In the genomic region with DNA sequence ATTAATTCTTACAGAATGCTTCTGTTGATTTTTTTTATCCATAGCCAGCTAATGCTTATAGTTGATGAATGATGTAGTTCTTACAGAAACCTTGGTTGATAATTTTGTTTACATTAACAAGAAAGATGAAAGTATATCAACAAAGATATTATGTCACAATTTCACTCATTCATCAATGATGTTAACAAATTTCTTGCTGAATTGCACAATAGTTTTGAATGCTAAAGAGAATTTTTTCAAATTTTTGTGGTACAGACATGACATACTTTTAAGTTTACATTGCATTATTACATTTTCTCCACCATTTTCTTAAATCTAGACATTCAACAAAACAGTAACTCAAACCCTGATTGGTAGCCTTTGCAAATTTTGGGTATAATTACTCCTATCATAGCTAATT, we compare ENCODE assay signal across 26 cellular contexts.
DNase-seq lines count a peak whose midpoint lies in the region; ATAC-seq, FAIRE-seq and TF ChIP-seq lines count a peak whose summit lies in the region.
"Had no signal": no experiment of that assay in that cellular context is flagged by ENCODE, and none has a peak within 500 bp of the region (broad histone marks: within the 10 kb centered on the region; RNA-seq: fewer than 3 reads in every experiment).

No MANE protein-coding gene starts in this region.

- H3K9me3 ChIP-seq in IMR-90 (ENCODE audit: control insufficient read depth, insufficient read depth, low read length) (no peaks in the 10 kb centered on the region), Karpas-422 (ENCODE audit: low read length) (peaks cover 12% of the 10 kb centered on the region), K562 (replicated peaks; ENCODE audit: control insufficient read depth, insufficient read depth, low read depth, low read length) (no peaks in the 10 kb centered on the region), heart right ventricle (peaks cover 0 to 22% (median 0%) of the 10 kb centered on the region in 11 donors)
- H3K9me3 ChIP-seq: BE2C had no signal

- H4K8ac ChIP-seq in IMR-90 (ENCODE audit: low read depth in 2 of 2, low read length in 2 of 2): no peak overlapping the region

- H2AK9ac ChIP-seq in IMR-90 (replicated peaks; ENCODE audit: low read depth, low read length, poor library complexity): no peak overlapping the region

- no peak overlapping the region for H2BK15ac ChIP-seq in IMR-90 (ENCODE audit: low read depth, low read length)

- ATAC-seq in IMR-90 (ENCODE audit: low read depth): no peak
- ATAC-seq in K562: no peak
- no peak for ATAC-seq in HG03571 (IDR thresholded peaks at IDR 0.05; ENCODE audit: unreplicated experiment)
- no peak for ATAC-seq in heart right ventricle
- no peak for ATAC-seq in HG03025 (IDR thresholded peaks at IDR 0.05; ENCODE audit: low FRiP score, unreplicated experiment)
- ATAC-seq: GM12878 had no signal

- H3K36me3 ChIP-seq in IMR-90 (ENCODE audit: control insufficient read depth, insufficient read depth, low read length): no peaks in the 10 kb centered on the region
- peaks cover 25% of the 10 kb centered on the region for H3K36me3 ChIP-seq in Karpas-422 (ENCODE audit: insufficient read depth, low read length)
- H3K36me3 ChIP-seq in K562 (ENCODE audit: control insufficient read depth, insufficient read depth, low read length): no peaks in the 10 kb centered on the region
- no peaks in the 10 kb centered on the region for H3K36me3 ChIP-seq in heart right ventricle
- H3K36me3 ChIP-seq: BE2C, BLaER1 had no signal

- H3K4me3 ChIP-seq in IMR-90 (ENCODE audit: insufficient read depth, low read depth, low read length): no peak overlapping the region
- H3K4me3 ChIP-seq in Karpas-422 (ENCODE audit: low read length): no peak overlapping the region
- no peak overlapping the region for H3K4me3 ChIP-seq in K562
- H3K4me3 ChIP-seq in heart right ventricle: no peak overlapping the region
- H3K4me3 ChIP-seq: BLaER1, GM12878 had no signal

- BruUV-seq in IMR-90 (replicated peaks; lab: Mats Ljungman, UMichigan) (no TSS peak), K562 (replicated peaks; lab: Mats Ljungman, UMichigan) (no TSS peak)

- H4K20me1 ChIP-seq in IMR-90 (ENCODE audit: insufficient read depth, low read length): no peaks in the 10 kb centered on the region
- H4K20me1 ChIP-seq in Karpas-422 (ENCODE audit: insufficient read depth, low read depth, low read length): no peaks in the 10 kb centered on the region
- peaks cover 3% of the 10 kb centered on the region; the same call in 1 of the 2 replicates for H4K20me1 ChIP-seq in K562 (replicated peaks; ENCODE audit: control insufficient read depth, insufficient read depth, low read length)
- H4K20me1 ChIP-seq: BLaER1 had no signal

- H3K18ac ChIP-seq in IMR-90 (ENCODE audit: low read depth, low read length): no peak overlapping the region

- H3K27ac ChIP-seq in IMR-90 (ENCODE audit: insufficient read depth, low read length) (no peak overlapping the region), Karpas-422 (ENCODE audit: low read length) (peak overlapping the region; percentile 97), K562 (ENCODE audit: extremely low read depth, low read depth, low read length) (no peak overlapping the region), heart right ventricle (no peak overlapping the region)
- H3K27ac ChIP-seq: BLaER1 had no signal

- no peak overlapping the region for H2AK5ac ChIP-seq in IMR-90 (ENCODE audit: low read depth, low read length)

- H2BK20ac ChIP-seq in IMR-90 (ENCODE audit: low read depth, low read length): no peak overlapping the region

- H2AFZ ChIP-seq in IMR-90 (replicated peaks; ENCODE audit: low read length, poor library complexity) (no peak overlapping the region), Karpas-422 (ENCODE audit: low read length) (no peak overlapping the region), K562 (ENCODE audit: low read depth, low read length) (no peak overlapping the region)

- TF ChIP-seq EP300 in K562 (IDR thresholded peaks at IDR 0.05; ENCODE audit: low read length): no peak

- in situ Hi-C loops in IMR-90 (cut with MboI; ENCODE audit: low sequenced_read_pairs) (no loop called here), K562 (cut with MboI) (no loop called here)

- intact Hi-C loops in IMR-90 (cut with micrococcal nuclease): no loop called here
- intact Hi-C loops in K562 (cut with micrococcal nuclease): no loop called here
- intact Hi-C loops in heart right ventricle (cut with DNase I): no loop called here

- no peak overlapping the region for H3K4ac ChIP-seq in IMR-90 (ENCODE audit: low read depth, low read length)

- POLR2A ChIA-PET in IMR-90 (lab: Charles Lee; ENCODE audit: unreplicated experiment) (no interaction called here), K562 (lab: Yijun Ruan, JAX) (interaction anchor here (0.6 kb wide), 1 partner anchor 92 kb away, joined by 3 read pairs; no protein-coding TSS in a partner anchor)

- H3K9me1 ChIP-seq in IMR-90 (ENCODE audit: insufficient read depth, low read length): no peaks in the 10 kb centered on the region
- no peaks in the 10 kb centered on the region for H3K9me1 ChIP-seq in K562 (ENCODE audit: control insufficient read depth, insufficient read depth, low read length)

- H3K4me2 ChIP-seq in IMR-90 (ENCODE audit: low read depth, low read length) (no peak overlapping the region), Karpas-422 (ENCODE audit: low read depth, low read length, poor library complexity, severe bottlenecking) (peak overlapping the region; percentile 89), K562 (ENCODE audit: insufficient read depth, low read length) (no peak overlapping the region)
- H3K4me2 ChIP-seq: BLaER1 had no signal

- DNase-seq in IMR-90 (no peak), Karpas-422 (no peak), K562 (ENCODE audit: extremely low read depth in 1 of 4, low spot score in 3 of 4) (no peak), heart right ventricle (no peak)
- DNase-seq: 8988T; ACHN; BE2C; C1 segment of cervical spinal cord; CD4-positive, alpha-beta memory T cell; CD4-positive, CD25-positive, alpha-beta regulatory T cell; CD8-positive, alpha-beta memory T cell; COR-L47; DMS 273 treated with DMSO at 0.1 percent for 48 hours; DMS153; DMS53; DMS79; DND-41; EL; GDM1 had no signal

- no peak overlapping the region for H3K56ac ChIP-seq in IMR-90 (ENCODE audit: extremely low read depth, insufficient read depth, low read length)

- H3K27me3 ChIP-seq in IMR-90 (ENCODE audit: control insufficient read depth, insufficient read depth, low read length) (no peaks in the 10 kb centered on the region), Karpas-422 (ENCODE audit: low read length) (no peaks in the 10 kb centered on the region), K562 (ENCODE audit: control insufficient read depth in 2 of 2, insufficient read depth in 2 of 2, low read length in 2 of 2) (peaks cover 15 to 34% of the 10 kb centered on the region in 2 experiments), heart right ventricle (peaks cover 0 to 24% (median 13%) of the 10 kb centered on the region in 7 donors)
- H3K27me3 ChIP-seq: BE2C, BLaER1 had no signal

- dilution Hi-C loops in IMR-90 (cut with HindIII; ENCODE audit: low sequenced_read_pairs, unreplicated experiment): no loop called here

- no peaks in the 10 kb centered on the region for H3K4me1 ChIP-seq in IMR-90 (ENCODE audit: control insufficient read depth, insufficient read depth, low read length)
- peaks cover 68% of the 10 kb centered on the region for H3K4me1 ChIP-seq in Karpas-422 (ENCODE audit: low read length)
- H3K4me1 ChIP-seq in K562 (replicated peaks in 1 of 2; ENCODE audit: control insufficient read depth in 2 of 2, insufficient read depth in 2 of 2, low read length in 2 of 2): no peaks in the 10 kb centered on the region
- peaks cover 0 to 1% (median 0%) of the 10 kb centered on the region in 9 donors for H3K4me1 ChIP-seq in heart right ventricle
- H3K4me1 ChIP-seq: BE2C had no signal

- no peak for FAIRE-seq in K562 (lab: Jason Lieb, UNC)
- FAIRE-seq: A204.1, GM12878, GM12892, GM18507 had no signal

- no peak overlapping the region for H4K91ac ChIP-seq in IMR-90 (ENCODE audit: insufficient read depth, low read depth, low read length)

- TF ChIP-seq RAD21 in IMR-90 (IDR thresholded peaks at IDR 0.05; ENCODE audit: low read length): no peak
- TF ChIP-seq RAD21 in K562 (CRISPR knock-in tag; conservative IDR thresholded peaks at IDR 0.05 in 1 of 2, IDR thresholded peaks at IDR 0.05 in 1 of 2): no peak

- no peaks in the 10 kb centered on the region for H3K9me2 ChIP-seq in Karpas-422 (replicated peaks; ENCODE audit: insufficient read depth, low read length)

- no peak overlapping the region for H2BK120ac ChIP-seq in IMR-90 (ENCODE audit: low read depth, low read length)

- H3K23ac ChIP-seq in IMR-90 (ENCODE audit: low read depth, low read length): no peak overlapping the region

- CTCF ChIA-PET in IMR-90 (lab: Yijun Ruan, JAX): interaction anchor here (0.7 kb wide), 1 partner anchor 490 kb away, joined by 3 read pairs; no protein-coding TSS in a partner anchor
- CTCF ChIA-PET in K562 (lab: Yijun Ruan, JAX; ENCODE audit: low intra/inter-chr PET ratio): no interaction called here

- H2BK5ac ChIP-seq in IMR-90 (ENCODE audit: low read depth, low read length, poor library complexity, severe bottlenecking): no peak overlapping the region

- TF ChIP-seq POLR2A in IMR-90 (IDR thresholded peaks at IDR 0.05; ENCODE audit: low read depth, low read length) (no peak), K562 (conservative IDR thresholded peaks at IDR 0.05) (no peak)

- no peaks in the 10 kb centered on the region for H3K79me1 ChIP-seq in IMR-90 (ENCODE audit: low read depth in 1 of 2, low read length in 2 of 2)

- H3K79me2 ChIP-seq in Karpas-422 (ENCODE audit: low read length) (0 out of 2 replicates have a peak, but pooled peaks cover 2% of the 10 kb centered on the region), K562 (ENCODE audit: control insufficient read depth, insufficient read depth, low read length) (no peaks in the 10 kb centered on the region)

- H4K5ac ChIP-seq in IMR-90 (ENCODE audit: low read depth, low read length): no peak overlapping the region

- no peak overlapping the region for H3K14ac ChIP-seq in IMR-90 (replicated peaks; ENCODE audit: low read depth, low read length)

- H3K9ac ChIP-seq in IMR-90 (ENCODE audit: low read depth, low read length): no peak overlapping the region
- H3K9ac ChIP-seq in Karpas-422 (ENCODE audit: low read length): no peak overlapping the region
- H3K9ac ChIP-seq in K562 (ENCODE audit: insufficient read depth in 1 of 2, low read depth in 2 of 2, low read length in 2 of 2): no peak overlapping the region
- H3K9ac ChIP-seq: BLaER1 had no signal

- no peak for TF ChIP-seq CTCF in IMR-90 (conservative IDR thresholded peaks at IDR 0.05; ENCODE audit: low read depth, low read length)
- no peak for TF ChIP-seq CTCF in K562 (IDR thresholded peaks at IDR 0.05 in 2 of 3, conservative IDR thresholded peaks at IDR 0.05 in 1 of 3; ENCODE audit: insufficient read depth in 2 of 3, low read depth in 1 of 3, low read length in 3 of 3)
- no peak for TF ChIP-seq CTCF in heart right ventricle (IDR thresholded peaks at IDR 0.05)

TF ChIP-seq in IMR-90, 13 proteins besides CTCF, POLR2A, EP300 and RAD21 (continues in another document):
- TF ChIP-seq FOS (IDR thresholded peaks at IDR 0.05; ENCODE audit: low read depth, low read length) (no peak), MAFK (IDR thresholded peaks at IDR 0.05; ENCODE audit: low read depth, low read length) (no peak)

TF ChIP-seq in K562, 482 proteins besides CTCF, POLR2A, EP300 and RAD21 (continues in another document):
- no peak for TF ChIP-seq CHD4 (IDR thresholded peaks at IDR 0.05; ENCODE audit: insufficient read depth, insufficient replicate concordance, low read depth, low read length, poor library complexity, severe bottlenecking)
- TF ChIP-seq ZFPM2 (CRISPR knock-in tag; IDR thresholded peaks at IDR 0.05): no peak
